8 cellular contexts compared by ENCODE assay signal in genomic region chr12:55899035-55899434, GRCh38. TPM values are rescaled to one million over a fixed set of nuclear protein-coding genes. Genes with fewer than 3 reads are reported as not detected.
DNase-seq lines count a peak whose midpoint lies in the region; ATAC-seq and TF ChIP-seq lines count a peak whose summit lies in the region.
"Had no signal": no experiment of that assay in that cellular context is flagged by ENCODE, and none has a peak within 500 bp of the region (broad histone marks: within the 10 kb centered on the region; RNA-seq: fewer than 3 reads in every experiment).

No MANE protein-coding gene starts in this region.

- H3K27me3 Mint-ChIP-seq in activated T-cell treated with anti-CD3 and anti-CD28 coated beads, Interleukin-2, amount 50 U/mL, for 24 hours = no peaks in the 10 kb centered on the region
- H3K27me3 Mint-ChIP-seq in natural killer cell (ENCODE audit: low read depth in 2 of 2) = no peaks in the 10 kb centered on the region

- H3K27ac Mint-ChIP-seq in activated T-cell treated with anti-CD3 and anti-CD28 coated beads, Interleukin-2, amount 50 U/mL, for 24 hours = peak overlapping the region; percentile 89
- peak overlapping the region; percentile 6 for H3K27ac Mint-ChIP-seq in stimulated activated effector memory CD8-positive, alpha-beta T cell treated with anti-CD3 and anti-CD28 coated beads, Interleukin-12 subunit alpha, Interleukin-12 subunit beta, amount 100 ng/mL, for 72 hours
- H3K27ac Mint-ChIP-seq in natural killer cell = no peak overlapping the region

- H3K9me3 Mint-ChIP-seq in activated T-cell treated with anti-CD3 and anti-CD28 coated beads, Interleukin-2, amount 50 U/mL, for 24 hours = no peaks in the 10 kb centered on the region
- H3K9me3 Mint-ChIP-seq in stimulated activated effector memory CD8-positive, alpha-beta T cell treated with anti-CD3 and anti-CD28 coated beads, Interleukin-12 subunit alpha, Interleukin-12 subunit beta, amount 100 ng/mL, for 72 hours = no peaks in the 10 kb centered on the region
- no peaks in the 10 kb centered on the region for H3K9me3 Mint-ChIP-seq in natural killer cell

- peaks cover 30% of the 10 kb centered on the region for H3K36me3 Mint-ChIP-seq in activated T-cell treated with anti-CD3 and anti-CD28 coated beads, Interleukin-2, amount 50 U/mL, for 24 hours (ENCODE audit: low read depth)
- peaks cover 35% of the 10 kb centered on the region for H3K36me3 Mint-ChIP-seq in stimulated activated effector memory CD8-positive, alpha-beta T cell treated with anti-CD3 and anti-CD28 coated beads, Interleukin-12 subunit alpha, Interleukin-12 subunit beta, amount 100 ng/mL, for 72 hours
- peaks cover 11% of the 10 kb centered on the region for H3K36me3 Mint-ChIP-seq in natural killer cell

- H2AFZ ChIP-seq in hepatocyte = no peak overlapping the region

- no peaks in the 10 kb centered on the region for H3K4me1 ChIP-seq in hepatocyte (ENCODE audit: insufficient read depth)
- H3K4me1 ChIP-seq in right cardiac atrium (ENCODE audit: control insufficient read depth, insufficient read depth, low read length) = no peaks in the 10 kb centered on the region

- peaks cover 10% of the 10 kb centered on the region for H3K4me1 Mint-ChIP-seq in activated T-cell treated with anti-CD3 and anti-CD28 coated beads, Interleukin-2, amount 50 U/mL, for 24 hours (ENCODE audit: low read depth)
- peaks cover 7% of the 10 kb centered on the region for H3K4me1 Mint-ChIP-seq in stimulated activated effector memory CD8-positive, alpha-beta T cell treated with anti-CD3 and anti-CD28 coated beads, Interleukin-12 subunit alpha, Interleukin-12 subunit beta, amount 100 ng/mL, for 72 hours
- H3K4me1 Mint-ChIP-seq in natural killer cell = no peaks in the 10 kb centered on the region

- no peak overlapping the region for H3K4me2 ChIP-seq in hepatocyte

- H3K9me2 ChIP-seq in hepatocyte (replicated peaks; ENCODE audit: insufficient read depth) = no peaks in the 10 kb centered on the region

- H3K9me3 ChIP-seq in hepatocyte (ENCODE audit: low read depth) = no peaks in the 10 kb centered on the region
- H3K9me3 ChIP-seq in right cardiac atrium (ENCODE audit: control insufficient read depth, low read length) = no peaks in the 10 kb centered on the region

- no peak overlapping the region for H3K4me3 ChIP-seq in hepatocyte
- H3K4me3 ChIP-seq in right cardiac atrium (ENCODE audit: low read length) = no peak overlapping the region

- H3K79me2 ChIP-seq in hepatocyte = no peaks in the 10 kb centered on the region

- ATAC-seq in stimulated activated effector memory CD8-positive, alpha-beta T cell treated with anti-CD3 and anti-CD28 coated beads, Interleukin-12 subunit alpha, Interleukin-12 subunit beta, amount 100 ng/mL, for 72 hours = peak; percentile 92
- ATAC-seq in natural killer cell = no peak
- ATAC-seq in right cardiac atrium = no peak

- intact Hi-C loops in natural killer cell (cut with micrococcal nuclease) = no loop called here
- intact Hi-C loops in right cardiac atrium (cut with DNase I) = no loop called here

- H3K27ac ChIP-seq in hepatocyte (peak overlapping the region; percentile 45), right cardiac atrium (ENCODE audit: low read length) (no peak overlapping the region)

- no peaks in the 10 kb centered on the region for H3K27me3 ChIP-seq in hepatocyte
- no peaks in the 10 kb centered on the region for H3K27me3 ChIP-seq in right cardiac atrium (ENCODE audit: control insufficient read depth, insufficient read depth)

- H3K4me3 Mint-ChIP-seq in activated T-cell treated with anti-CD3 and anti-CD28 coated beads, Interleukin-2, amount 50 U/mL, for 24 hours = no peak overlapping the region
- no peak overlapping the region for H3K4me3 Mint-ChIP-seq in stimulated activated effector memory CD8-positive, alpha-beta T cell treated with anti-CD3 and anti-CD28 coated beads, Interleukin-12 subunit alpha, Interleukin-12 subunit beta, amount 100 ng/mL, for 72 hours
- H3K4me3 Mint-ChIP-seq in natural killer cell = no peak overlapping the region

- peak; percentile 71 for DNase-seq in OCI-M1 (lab: John Stamatoyannopoulos, UW)
- no peak for DNase-seq in activated T-cell treated with anti-CD3 and anti-CD28 coated beads, Interleukin-2, amount 50 U/mL, for 24 hours
- DNase-seq in hepatocyte (ENCODE audit: low spot score) = peak; percentile 43
- DNase-seq in stimulated activated effector memory CD8-positive, alpha-beta T cell treated with anti-CD3 and anti-CD28 coated beads, Interleukin-12 subunit alpha, Interleukin-12 subunit beta, amount 100 ng/mL, for 72 hours (ENCODE audit: low spot score in 2 of 2) = no peak
- DNase-seq in natural killer cell = no peak
- no peak for DNase-seq in kidney glomerular epithelial cell (lab: John Stamatoyannopoulos, UW)
- DNase-seq in right cardiac atrium = no peak

- H4K20me1 ChIP-seq in hepatocyte (ENCODE audit: insufficient read depth, poor library complexity, severe bottlenecking) = no peaks in the 10 kb centered on the region

- 55% methylated on average over 2 of the region's 2 CpGs for WGBS in hepatocyte (ENCODE audit: low lambda C conversion rate, missing lambda C conversion rate)
- 58% methylated on average over 2 of the region's 2 CpGs for WGBS in right cardiac atrium

- TF ChIP-seq CTCF in hepatocyte (IDR thresholded peaks at IDR 0.05; ENCODE audit: poor library complexity) (no peak), natural killer cell (IDR thresholded peaks at IDR 0.05) (no peak)

- no peaks in the 10 kb centered on the region for H3K36me3 ChIP-seq in hepatocyte (replicated peaks; ENCODE audit: insufficient read depth, low read depth)

RNA-seq across cellular contexts. Expression of gene PYM1, which starts 28.7 kb away (rescaled TPM):
- 33.7 and 44.5 TPM in 2 replicates for total RNA-seq in hepatocyte
- polyA plus RNA-seq in hepatocyte = 39.9 and 51.1 TPM in 2 replicates
- total RNA-seq in natural killer cell = 10 to 100 TPM; 18.5 to 21.2 (median 19.1) TPM
- 10 to 100 TPM; 15.4 to 19.0 (median 16.9) TPM for total RNA-seq in right cardiac atrium
- polyA plus RNA-seq in right cardiac atrium = 25.7 TPM

RNA-seq across cellular contexts. Expression of gene DGKA, which starts 31.9 kb away (rescaled TPM):
- total RNA-seq in hepatocyte = 25.3 and 27.0 TPM in 2 replicates
- 25.4 and 25.9 TPM in 2 replicates for polyA plus RNA-seq in hepatocyte
- 100 to 1,000 TPM; 137 to 145 (median 142) TPM for total RNA-seq in natural killer cell
- total RNA-seq in right cardiac atrium = 10 to 100 TPM; 11.3 to 25.9 (median 20.3) TPM
- polyA plus RNA-seq in right cardiac atrium = 20.3 TPM

RNA-seq across cellular contexts. Expression of gene MMP19, which starts 56.3 kb away (rescaled TPM):
- total RNA-seq in hepatocyte (6.1 and 6.4 TPM in 2 replicates), natural killer cell (under 1 TPM in 2 of 3 donors, not detected in 1; 0.45 to 0.88 TPM), right cardiac atrium (10 to 100 TPM in 1 of 4 donors, 1 to 10 TPM in 3; 3.1 to 21.2 (median 5.6) TPM)
- polyA plus RNA-seq in hepatocyte (10.8 and 16.4 TPM in 2 replicates), right cardiac atrium (6.9 TPM)
- total RNA-seq: SK-MEL-5 had no signal

Comparison
In these comparisons a context has a peak if more than half of its experiments do, and no peak if none do; other contexts are left out.
1. DNase-seq: peak in OCI-M1 (single experiment) and hepatocyte (single experiment); none in activated T-cell treated with anti-CD3 and anti-CD28 coated beads, Interleukin-2, amount 50 U/mL, for 24 hours (single experiment), stimulated activated effector memory CD8-positive, alpha-beta T cell treated with anti-CD3 and anti-CD28 coated beads, Interleukin-12 subunit alpha, Interleukin-12 subunit beta, amount 100 ng/mL, for 72 hours (0 of 2), natural killer cell (single experiment), kidney glomerular epithelial cell (single experiment) and right cardiac atrium (0 of 3).
2. H3K27ac Mint-ChIP-seq: peak in activated T-cell treated with anti-CD3 and anti-CD28 coated beads, Interleukin-2, amount 50 U/mL, for 24 hours (single experiment) and stimulated activated effector memory CD8-positive, alpha-beta T cell treated with anti-CD3 and anti-CD28 coated beads, Interleukin-12 subunit alpha, Interleukin-12 subunit beta, amount 100 ng/mL, for 72 hours (single experiment); none in natural killer cell (0 of 2).